Comparison of ENCODE assay signal across 8 cellular contexts in the genomic region with DNA sequence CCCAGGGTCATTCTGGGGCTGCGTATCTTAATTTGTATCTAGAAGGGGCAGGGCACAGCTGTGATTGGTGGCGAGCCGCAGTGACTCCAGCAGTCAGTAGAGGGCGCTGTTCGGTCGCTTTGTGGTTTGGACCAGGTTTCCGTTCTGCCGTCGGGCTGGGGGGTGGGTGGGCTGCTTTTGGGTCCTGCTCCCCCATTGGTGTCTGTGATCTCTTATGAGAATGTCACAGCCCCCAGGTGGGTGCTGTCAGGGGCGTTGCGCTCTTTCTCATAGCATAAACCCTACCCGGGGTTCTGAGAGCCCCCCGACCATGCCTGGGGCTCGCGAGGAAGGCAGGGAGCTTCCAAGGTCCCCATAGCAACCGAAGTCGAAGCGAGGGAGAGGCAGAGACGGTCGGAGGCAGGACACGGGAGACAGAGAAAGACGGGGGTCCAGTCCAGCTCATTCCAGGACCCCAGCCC. TPM values are rescaled to one million over a fixed set of nuclear protein-coding genes. Genes with fewer than 3 reads are reported as not detected.
DNase-seq lines count a peak whose midpoint lies in the region; ATAC-seq and TF ChIP-seq lines count a peak whose summit lies in the region.

No MANE protein-coding gene starts in this region.

- H3K27ac ChIP-seq in SK-N-SH (ENCODE audit: low read depth in 2 of 2, low read length in 1 of 2) (no peak overlapping the region), left ventricle myocardium inferior (replicated peaks) (no peak overlapping the region), aorta (ENCODE audit: low read depth in 1 of 2, low read length in 2 of 2) (no peak overlapping the region)

- TF ChIP-seq CTCF in Caco-2 (IDR thresholded peaks at IDR 0.05; ENCODE audit: insufficient read depth in 1 of 2, low read depth in 1 of 2, low read length in 1 of 2, severe bottlenecking in 1 of 2, unreplicated experiment in 1 of 2) (peak; percentile 69 to 81), SK-N-SH (IDR thresholded peaks at IDR 0.05) (peak; percentile 62), left ventricle myocardium inferior (IDR thresholded peaks at IDR 0.05; ENCODE audit: borderline replicate concordance) (peak; percentile 78)

- H3K27me3 ChIP-seq in Caco-2 (replicated peaks; ENCODE audit: control insufficient read depth, insufficient read depth, low read length), result no peaks in the 10 kb centered on the region
- H3K27me3 ChIP-seq in SK-N-SH (ENCODE audit: insufficient read depth), result no peaks in the 10 kb centered on the region
- H3K27me3 ChIP-seq in left ventricle myocardium inferior (ENCODE audit: low read depth), result peaks cover 49% of the 10 kb centered on the region
- no peaks in the 10 kb centered on the region for H3K27me3 ChIP-seq in aorta (ENCODE audit: control insufficient read depth in 1 of 2, insufficient read depth in 2 of 2, low read length in 1 of 2)

- H3K4me2 ChIP-seq in SK-N-SH, result no peak overlapping the region

- peaks cover 3% of the 10 kb centered on the region for H3K27me3 Mint-ChIP-seq in Caco-2 (ENCODE audit: insufficient read depth, unreplicated experiment)

- WGBS in SK-N-SH (ENCODE audit: low lambda C conversion rate), result 27% methylated on average over 9 of the region's 22 CpGs
- WGBS in aorta, 2 donors, result 9 to 10% methylated on average over 22 of the region's 22 CpGs

- H3F3A ChIP-seq in SK-N-SH (replicated peaks; ENCODE audit: insufficient read depth), result no peaks in the 10 kb centered on the region

- H3K9me3 Mint-ChIP-seq in Caco-2 (ENCODE audit: unreplicated experiment), result no peaks in the 10 kb centered on the region
- no peaks in the 10 kb centered on the region for H3K9me3 Mint-ChIP-seq in activated naive CD4-positive, alpha-beta T cell treated with anti-CD3 and anti-CD28 coated beads, Interleukin-2, amount 50 U/mL, for 72 hours

- no TSS peak for BruUV-seq in Caco-2 (replicated peaks; lab: Mats Ljungman, UMichigan)

- no peaks in the 10 kb centered on the region for H3K9me2 ChIP-seq in SK-N-SH

- DNase-seq in Caco-2 (peak; percentile 54 to 71), SK-N-SH (peak; percentile 87), left ventricle myocardium inferior (peak; percentile 43), retina (peak; percentile 92), aorta (no peak)
- peak; percentile 61 for DNase-seq in Jurkat, Clone E6-1 (ENCODE audit: low read depth, low spot score)
- DNase-seq in activated naive CD4-positive, alpha-beta T cell treated with anti-CD3 and anti-CD28 coated beads, Interleukin-2, amount 50 U/mL, for 72 hours (ENCODE audit: low spot score in 2 of 2), result peak in 1 of 2 donors; percentile 82

- intact Hi-C loops in Caco-2 (cut with micrococcal nuclease; ENCODE audit: unreplicated experiment), result loop anchor here (1.0 to 10.0 kb wide), 4 partner anchors 55 to 225 kb away; a partner anchor contains a TSS
- intact Hi-C loops in left ventricle myocardium inferior (cut with micrococcal nuclease), result no loop called here
- intact Hi-C loops in aorta (cut with DNase I), result no loop called here

- no peaks in the 10 kb centered on the region for H3K4me1 Mint-ChIP-seq in Caco-2 (ENCODE audit: low read depth, unreplicated experiment)

- H3K9ac ChIP-seq in SK-N-SH, result no peak overlapping the region

- H3K79me2 ChIP-seq in SK-N-SH (ENCODE audit: insufficient read depth), result no peaks in the 10 kb centered on the region

- peak; percentile 64 for TF ChIP-seq RAD21 in SK-N-SH (IDR thresholded peaks at IDR 0.05; ENCODE audit: low read length)

- H3K36me3 ChIP-seq in Caco-2 (ENCODE audit: control insufficient read depth, insufficient read depth, low read length) (no peaks in the 10 kb centered on the region; the same call in 1 of the 2 replicates), SK-N-SH (replicated peaks in 1 of 2; ENCODE audit: control insufficient read depth in 1 of 2, insufficient read depth in 2 of 2, low read length in 1 of 2) (no peaks in the 10 kb centered on the region), left ventricle myocardium inferior (no peaks in the 10 kb centered on the region), aorta (ENCODE audit: control insufficient read depth in 1 of 2, insufficient read depth in 2 of 2, low read length in 1 of 2) (no peaks in the 10 kb centered on the region)

- H3K4me1 ChIP-seq in Caco-2 (peaks cover 8% of the 10 kb centered on the region), SK-N-SH (ENCODE audit: control insufficient read depth in 1 of 2, insufficient read depth in 2 of 2, low read depth in 1 of 2, low read length in 1 of 2) (peaks cover 0 to 7% of the 10 kb centered on the region in 2 experiments; a peak in 1 of 4 replicates), left ventricle myocardium inferior (peaks cover 22% of the 10 kb centered on the region), aorta (ENCODE audit: control insufficient read depth in 1 of 2, insufficient read depth in 2 of 2, low read length in 2 of 2) (no peaks in the 10 kb centered on the region)

- no peak overlapping the region for H3K27ac Mint-ChIP-seq in Caco-2 (ENCODE audit: unreplicated experiment)
- no peak overlapping the region for H3K27ac Mint-ChIP-seq in activated naive CD4-positive, alpha-beta T cell treated with anti-CD3 and anti-CD28 coated beads, Interleukin-2, amount 50 U/mL, for 72 hours

- H2AFZ ChIP-seq in SK-N-SH (ENCODE audit: low read depth), result no peak overlapping the region

- no peak overlapping the region for H3K4me3 ChIP-seq in Caco-2 (ENCODE audit: low read depth, low read length)
- no peak overlapping the region for H3K4me3 ChIP-seq in Jurkat, Clone E6-1 (ENCODE audit: low read length)
- H3K4me3 ChIP-seq in SK-N-SH (ENCODE audit: low read depth in 2 of 2, low read length in 1 of 2), result no peak overlapping the region
- H3K4me3 ChIP-seq in left ventricle myocardium inferior, result no peak overlapping the region
- H3K4me3 ChIP-seq in aorta (ENCODE audit: low read length in 2 of 2), result no peak overlapping the region

- no peaks in the 10 kb centered on the region for H4K20me1 ChIP-seq in SK-N-SH (ENCODE audit: insufficient read depth)

- no peak overlapping the region for H3K4me3 Mint-ChIP-seq in Caco-2 (ENCODE audit: unreplicated experiment)

- no peaks in the 10 kb centered on the region for H3K36me3 Mint-ChIP-seq in Caco-2 (ENCODE audit: insufficient read depth, unreplicated experiment)
- H3K36me3 Mint-ChIP-seq in activated naive CD4-positive, alpha-beta T cell treated with anti-CD3 and anti-CD28 coated beads, Interleukin-2, amount 50 U/mL, for 72 hours, result no peaks in the 10 kb centered on the region

- POLR2A ChIA-PET in Caco-2 (lab: Charles Lee), result no interaction called here
- POLR2A ChIA-PET in SK-N-SH (lab: Yijun Ruan, JAX), result no interaction called here

- no peak for TF ChIP-seq EP300 in SK-N-SH (IDR thresholded peaks at IDR 0.05; ENCODE audit: borderline replicate concordance in 1 of 2, low read depth in 1 of 2, low read length in 1 of 2)

- CTCF ChIA-PET in Caco-2 (lab: Charles Lee) (interaction anchor here (0.5 to 2.9 kb wide), 18 partner anchors 11 to 1575 kb away, joined by 3 to 15 read pairs (median 5); a partner anchor contains a TSS), SK-N-SH (lab: Yijun Ruan, JAX) (interaction anchor here (0.5 to 2.5 kb wide), 57 partner anchors 8 to 283 kb away, joined by 3 to 14 read pairs (median 4); a partner anchor contains a TSS)

- ATAC-seq in activated naive CD4-positive, alpha-beta T cell treated with anti-CD3 and anti-CD28 coated beads, Interleukin-2, amount 50 U/mL, for 72 hours, result peak; percentile 74 to 82
- ATAC-seq in aorta (ENCODE audit: low FRiP score) (no peak), GM18517 (IDR thresholded peaks at IDR 0.05; ENCODE audit: unreplicated experiment) (no peak)

- H3K9me3 ChIP-seq in Caco-2 (no peaks in the 10 kb centered on the region), SK-N-SH (no peaks in the 10 kb centered on the region), left ventricle myocardium inferior (replicated peaks) (no peaks in the 10 kb centered on the region), aorta (ENCODE audit: control insufficient read depth, low read length) (no peaks in the 10 kb centered on the region)

TF ChIP-seq in SK-N-SH, 30 proteins besides CTCF, POLR2A, EP300 and RAD21:
- 0 out of 2 replicates have a peak, but pooled peaks have one; percentile 12 for TF ChIP-seq NRF1 (IDR thresholded peaks at IDR 0.05; ENCODE audit: low read depth, low read length)
- no peak for TF ChIP-seq EZH2phosphoT487 (IDR thresholded peaks at IDR 0.05; ENCODE audit: borderline replicate concordance, low read depth)
- TF ChIP-seq GATA2 (CRISPR knock-in tag; IDR thresholded peaks at IDR 0.05), result peak; percentile 73
- TF ChIP-seq SMC3 (IDR thresholded peaks at IDR 0.05; ENCODE audit: low read depth, low read length), result peak; percentile 41; the same call in 1 of the 2 replicates
TF ChIP-seq in SK-N-SH: peak in this region for 3.

RNA-seq across cellular contexts. Expression of a gene that starts 5.4 kb away (rescaled TPM):
- total RNA-seq in Caco-2 (2022), result 65.8 and 119 TPM in 2 replicates
- polyA plus RNA-seq in Jurkat, Clone E6-1 (2012; ENCODE audit: insufficient read depth, insufficient read length), result not detected
- polyA plus RNA-seq in SK-N-SH (2012; rRNA removed), result not detected in 2 replicates
- polyA plus RNA-seq in SK-N-SH (2012; cell fraction: cytosol; rRNA removed), result not detected in 2 replicates
- not detected in 2 replicates for polyA plus RNA-seq in SK-N-SH (2012; cell fraction: nucleus; rRNA removed)
- total RNA-seq in activated naive CD4-positive, alpha-beta T cell treated with anti-CD3 and anti-CD28 coated beads, Interleukin-2, amount 50 U/mL, for 72 hours, result not detected
- 2.9 TPM for total RNA-seq in left ventricle myocardium inferior
- 1 to 10 TPM; 2.4 to 3.8 TPM for total RNA-seq in aorta
- 100 to 1,000 TPM in 1 of 2 donors, 10 to 100 TPM in 1; 27.5 to 170 TPM for polyA plus RNA-seq in aorta

RNA-seq across cellular contexts. Expression of a gene that starts 41.0 kb away (rescaled TPM):
- total RNA-seq in Caco-2 (2022) (1.2 and 3.4 TPM in 2 replicates), left ventricle myocardium inferior (not detected), aorta (not detected)
- not detected for polyA plus RNA-seq in Jurkat, Clone E6-1 (2012; ENCODE audit: insufficient read depth, insufficient read length)
- polyA plus RNA-seq in SK-N-SH (2012; rRNA removed) (not detected in 2 replicates), aorta (1 to 10 TPM in 1 of 2 donors, not detected in 1; 2.1 TPM)
- not detected in 2 replicates for polyA plus RNA-seq in SK-N-SH (2012; cell fraction: cytosol; rRNA removed)
- not detected in 2 replicates for polyA plus RNA-seq in SK-N-SH (2012; cell fraction: nucleus; rRNA removed)
- total RNA-seq in activated naive CD4-positive, alpha-beta T cell treated with anti-CD3 and anti-CD28 coated beads, Interleukin-2, amount 50 U/mL, for 72 hours, result not detected

RNA-seq across cellular contexts. Expression of a gene that starts 56.6 kb away (rescaled TPM):
- total RNA-seq in Caco-2 (2022) (9.8 and 26.3 TPM in 2 replicates), left ventricle myocardium inferior (not detected), aorta (not detected)
- not detected for polyA plus RNA-seq in Jurkat, Clone E6-1 (2012; ENCODE audit: insufficient read depth, insufficient read length)
- polyA plus RNA-seq in SK-N-SH (2012; rRNA removed) (not detected in 2 replicates), aorta (10 to 100 TPM in 1 of 2 donors, 1 to 10 TPM in 1; 7.6 to 32.4 TPM)
- not detected in 2 replicates for polyA plus RNA-seq in SK-N-SH (2012; cell fraction: cytosol; rRNA removed)
- 0.19 TPM in 1 of 2 replicates, not detected in the other for polyA plus RNA-seq in SK-N-SH (2012; cell fraction: nucleus; rRNA removed)
- not detected for total RNA-seq in activated naive CD4-positive, alpha-beta T cell treated with anti-CD3 and anti-CD28 coated beads, Interleukin-2, amount 50 U/mL, for 72 hours

Comparison
In these comparisons a context has a peak if more than half of its experiments do, and no peak if none do; other contexts are left out.
1. DNase-seq: peak in Caco-2 (2 of 2), Jurkat, Clone E6-1 (single experiment), SK-N-SH (single experiment), left ventricle myocardium inferior (single experiment) and retina (single experiment); none in aorta (0 of 2).
2. ATAC-seq: peak in activated naive CD4-positive, alpha-beta T cell treated with anti-CD3 and anti-CD28 coated beads, Interleukin-2, amount 50 U/mL, for 72 hours (2 of 2); none in aorta (single experiment) and GM18517 (single experiment).
3. RNA of a gene that starts 5.4 kb away (total RNA-seq): 65.8 to 119 TPM in Caco-2; 2.4 to 3.8 TPM in aorta, 2.9 TPM in left ventricle myocardium inferior (single experiment) and not detected in activated naive CD4-positive, alpha-beta T cell treated with anti-CD3 and anti-CD28 coated beads, Interleukin-2, amount 50 U/mL, for 72 hours; every median in the first group is over 10 times any median in the second.
4. RNA of a gene that starts 56.6 kb away (total RNA-seq): 9.8 to 26.3 TPM in Caco-2; not detected in activated naive CD4-positive, alpha-beta T cell treated with anti-CD3 and anti-CD28 coated beads, Interleukin-2, amount 50 U/mL, for 72 hours, not detected in left ventricle myocardium inferior (single experiment) and not detected in aorta; every median in the first group is over 10 times any median in the second.
5. Peak in every context shown above with its lines, with median percentiles within 50 percentile points of each other: CTCF ChIP-seq.